ENCODE assay signal across 10 cellular contexts in genomic region chr13:26628706-26629105, GRCh38.
DNase-seq lines count a peak whose midpoint lies in the region; ATAC-seq and TF ChIP-seq lines count a peak whose summit lies in the region.
"Had no signal": no experiment of that assay in that cellular context is flagged by ENCODE, and none has a peak within 500 bp of the region (broad histone marks: within the 10 kb centered on the region; RNA-seq: fewer than 3 reads in every experiment).

No MANE protein-coding gene starts in this region.

- H3K9me3 ChIP-seq in left ventricle myocardium inferior (replicated peaks): peaks cover 25% of the 10 kb centered on the region
- H3K9me3 ChIP-seq in OCI-LY3 (ENCODE audit: insufficient read depth, low read length): peaks cover 6% of the 10 kb centered on the region; the same call in 1 of the 2 replicates
- H3K9me3 ChIP-seq in upper lobe of left lung: peaks cover 0 to 9% (median 7%) of the 10 kb centered on the region in 4 donors

- H3K27me3 ChIP-seq in left ventricle myocardium inferior (ENCODE audit: low read depth) (no peaks in the 10 kb centered on the region), OCI-LY3 (ENCODE audit: low read depth, low read length) (no peaks in the 10 kb centered on the region), upper lobe of left lung (no peaks in the 10 kb centered on the region)

- 60 to 98% methylated on average over 1 to 8 of the region's 8 CpGs for WGBS in upper lobe of left lung, 2 donors

- H2AFZ ChIP-seq in OCI-LY3 (ENCODE audit: low read depth, low read length): no peak overlapping the region

- no peak for TF ChIP-seq CTCF in left ventricle myocardium inferior (IDR thresholded peaks at IDR 0.05; ENCODE audit: borderline replicate concordance)
- peak; percentile 38 for TF ChIP-seq CTCF in OCI-LY3 (IDR thresholded peaks at IDR 0.05; ENCODE audit: low read depth, low read length)
- TF ChIP-seq CTCF in fibroblast of mammary gland (conservative IDR thresholded peaks at IDR 0.05; ENCODE audit: control insufficient read depth, insufficient read depth, low read depth, low read length): peak; percentile 27
- no peak for TF ChIP-seq CTCF in upper lobe of left lung (IDR thresholded peaks at IDR 0.05)

- no peaks in the 10 kb centered on the region for H3K79me2 ChIP-seq in OCI-LY3 (ENCODE audit: low read length)

- H4K20me1 ChIP-seq in OCI-LY3 (ENCODE audit: insufficient read depth, low read length): no peaks in the 10 kb centered on the region

- H3K36me3 ChIP-seq in left ventricle myocardium inferior: peaks cover 2% of the 10 kb centered on the region
- no peaks in the 10 kb centered on the region for H3K36me3 ChIP-seq in OCI-LY3 (replicated peaks; ENCODE audit: low read depth, low read length)
- H3K36me3 ChIP-seq in upper lobe of left lung: no peaks in the 10 kb centered on the region

- DNase-seq in Right ventricle myocardium superior (no peak), left ventricle myocardium inferior (no peak), fibroblast of mammary gland (ENCODE audit: low read depth) (peak; percentile 53), upper lobe of left lung (no peak), substantia nigra (lab: John Stamatoyannopoulos, UW) (no peak)
- DNase-seq: SHP77 treated with DMSO at 0.1 percent for 48 hours had no signal

- no peak for TF ChIP-seq EP300 in upper lobe of left lung (IDR thresholded peaks at IDR 0.05)

- H3K4me2 ChIP-seq in OCI-LY3 (ENCODE audit: low read length): peak overlapping the region; percentile 8; the same call in 1 of the 2 replicates

- TF ChIP-seq POLR2A in upper lobe of left lung (IDR thresholded peaks at IDR 0.05): no peak

- peak; percentile 68 for ATAC-seq in Right ventricle myocardium superior (ENCODE audit: poor library complexity)
- ATAC-seq in upper lobe of left lung (ENCODE audit: low FRiP score in 2 of 2): peak; percentile 19 to 47
- no peak for ATAC-seq in HG02840 (IDR thresholded peaks at IDR 0.05; ENCODE audit: low FRiP score, unreplicated experiment)
- no peak for ATAC-seq in HG03135 (IDR thresholded peaks at IDR 0.05; ENCODE audit: unreplicated experiment)

- H3K4me3 ChIP-seq in left ventricle myocardium inferior: no peak overlapping the region
- no peak overlapping the region for H3K4me3 ChIP-seq in OCI-LY3 (ENCODE audit: low read length)
- no peak overlapping the region for H3K4me3 ChIP-seq in fibroblast of mammary gland (ENCODE audit: control insufficient read depth, low read depth, low read length)
- H3K4me3 ChIP-seq in upper lobe of left lung: no peak overlapping the region

- H3K4me1 ChIP-seq in left ventricle myocardium inferior (no peaks in the 10 kb centered on the region), OCI-LY3 (ENCODE audit: low read length) (no peaks in the 10 kb centered on the region), upper lobe of left lung (no peaks in the 10 kb centered on the region)

- no peak overlapping the region for H3K9ac ChIP-seq in OCI-LY3 (ENCODE audit: low read length)

- intact Hi-C loops in Right ventricle myocardium superior (cut with DNase I) (no loop called here), left ventricle myocardium inferior (cut with micrococcal nuclease) (no loop called here)

- H3K27ac ChIP-seq in left ventricle myocardium inferior (replicated peaks) (no peak overlapping the region), OCI-LY3 (ENCODE audit: low read length) (no peak overlapping the region), upper lobe of left lung (no peak overlapping the region), substantia nigra (ENCODE audit: low read depth, low read length, poor library complexity, severe bottlenecking) (no peak overlapping the region)
- H3K27ac ChIP-seq: HL-60 had no signal

Comparison
In these comparisons a context has a peak if more than half of its experiments do, and no peak if none do; other contexts are left out.
1. ATAC-seq: peak in Right ventricle myocardium superior (single experiment) and upper lobe of left lung (2 of 2); none in HG02840 (single experiment) and HG03135 (single experiment).
2. CTCF ChIP-seq: peak in OCI-LY3 (single experiment) and fibroblast of mammary gland (single experiment); none in left ventricle myocardium inferior (single experiment) and upper lobe of left lung (0 of 6).